Comparison of ENCODE assay signal across 30 cellular contexts in genomic region chr2:118481336-118481735, GRCh38.
"Had no signal": no experiment of that assay in that cellular context is flagged by ENCODE, and none has a peak within 500 bp of the region (broad histone marks: within the 10 kb centered on the region; RNA-seq: fewer than 3 reads in every experiment).

No MANE protein-coding gene starts in this region.

- H3K9me3 ChIP-seq: adrenal gland had no signal

- H3K36me3 ChIP-seq: adrenal gland, cardiac muscle cell had no signal

- H3K4me3 ChIP-seq: adrenal gland, cardiac muscle cell had no signal

- H3K4me1 ChIP-seq: adrenal gland had no signal

- DNase-seq: activated B cell treated with CpG ODN at 0.5 μM for 24 hours; activated CD4-positive, alpha-beta memory T cell treated with anti-CD3 and anti-CD28 coated beads for 36 hours; activated CD4-positive, alpha-beta T cell treated with anti-CD3 and anti-CD28 coated beads for 4 hours; activated CD4-positive, alpha-beta T cell treated with anti-CD3 and anti-CD28 coated beads, Interleukin-2, amount 10 ng/mL, durations not matched to agents 24 days and 14 days; activated CD4-positive, alpha-beta T cell treated with anti-CD3 and anti-CD28 coated beads, Interleukin-2, amount 50 U/mL, for 1 hour; activated CD4-positive, alpha-beta T cell treated with anti-CD3 and anti-CD28 coated beads, Interleukin-2, amount 50 U/mL, for 4 hours; activated CD4-positive, CD25-positive, alpha-beta regulatory T cell treated with anti-CD3 and anti-CD28 coated beads, Interleukin-2, amount 50 U/mL, for 72 hours; activated CD8-positive, alpha-beta memory T cell treated with anti-CD3 and anti-CD28 coated beads, Interleukin-2, amount 50 U/mL, for 4 hours; activated CD8-positive, alpha-beta T cell treated with anti-CD3 and anti-CD28 coated beads for 36 hours; activated effector memory CD4-positive, alpha-beta T cell treated with anti-CD3 and anti-CD28 coated beads, Interleukin-2, amount 50 U/mL, for 16 hours; activated gamma-delta T cell treated with Interleukin-2 at 50 U/mL for 16 hours; activated naive CD4-positive, alpha-beta T cell; activated naive CD4-positive, alpha-beta T cell treated with anti-CD3 and anti-CD28 coated beads for 36 hours; activated naive CD4-positive, alpha-beta T cell treated with anti-CD3 and anti-CD28 coated beads, Interleukin-2, amount 50 U/mL, for 16 hours; activated naive CD8-positive, alpha-beta T cell treated with anti-CD3 and anti-CD28 coated beads for 36 hours; activated T-cell treated with anti-CD3 and anti-CD28 coated beads for 4 hours; activated T-cell treated with anti-CD3 and anti-CD28 coated beads, Interleukin-2, amount 50 U/mL, for 1 hour; activated T-cell treated with anti-CD3 and anti-CD28 coated beads, Interleukin-2, amount 50 U/mL, for 4 hours; activated T-cell treated with anti-CD3 and anti-CD28 coated beads, Interleukin-2, amount 50 U/mL, for 72 hours; adrenal gland; amniotic stem cell; aorta; caudate nucleus; cerebellar nuclear complex; T-helper 1 cell; T-helper 2 cell; T-helper 9 cell had no signal

- ATAC-seq: activated CD8-positive, alpha-beta T cell treated with anti-CD3 and anti-CD28 coated beads for 36 hours; activated naive CD4-positive, alpha-beta T cell treated with anti-CD3 and anti-CD28 coated beads, Interleukin-2, amount 50 U/mL, for 72 hours; activated T-cell treated with anti-CD3 and anti-CD28 coated beads, Interleukin-2, amount 50 U/mL, for 4 hours; activated T-cell treated with anti-CD3 and anti-CD28 coated beads, Interleukin-2, amount 50 U/mL, for 72 hours; activated T-helper 17 cell treated with anti-CD3 and anti-CD28 coated beads, Interleukin-2, amount 50 U/mL, for 72 hours had no signal
